Comparison of ENCODE assay signal across 12 cellular contexts in the genomic region with DNA sequence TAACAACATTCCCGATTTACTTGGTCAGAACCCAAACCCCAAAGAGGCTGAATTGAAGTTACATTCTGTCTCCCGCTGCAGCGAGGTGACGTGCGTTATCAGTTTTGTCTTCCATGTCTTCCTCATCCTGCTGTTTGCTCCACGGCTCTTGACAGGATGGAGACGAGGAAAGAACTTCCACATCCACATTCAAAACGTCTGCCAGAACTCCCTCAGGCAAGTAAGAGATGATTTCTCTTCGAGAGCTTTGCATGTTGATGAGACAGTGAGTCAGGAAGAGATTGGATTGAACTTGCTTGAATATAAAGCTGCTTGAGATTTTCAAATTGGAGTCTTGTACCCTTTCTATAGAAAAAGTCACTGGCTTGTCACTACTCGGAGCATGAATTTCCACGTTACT.
DNase-seq lines count a peak whose midpoint lies in the region; ATAC-seq, FAIRE-seq and TF ChIP-seq lines count a peak whose summit lies in the region.
"Had no signal": no experiment of that assay in that cellular context is flagged by ENCODE, and none has a peak within 500 bp of the region (broad histone marks: within the 10 kb centered on the region; RNA-seq: fewer than 3 reads in every experiment).

No MANE protein-coding gene starts in this region.

- H3K36me3 ChIP-seq in PC-3 (ENCODE audit: low read depth, low read length) (no peaks in the 10 kb centered on the region), esophagus (ENCODE audit: control insufficient read depth in 2 of 2, insufficient read depth in 2 of 2, low read length in 1 of 2) (no peaks in the 10 kb centered on the region), muscle layer of colon (ENCODE audit: insufficient read depth, low read length) (no peaks in the 10 kb centered on the region)
- H3K36me3 ChIP-seq: HAP-1 had no signal

- H3K9me3 Mint-ChIP-seq in stimulated activated naive B cell treated with anti-CD40 and anti-IgM and Interleukin-4, amounts not matched to agents 10 μg/mL and 1 μg/mL and 100 μg/mL, for 72 hours, result peaks cover 2 to 9% of the 10 kb centered on the region in 2 donors

- CTCF ChIA-PET in AG04450 (lab: Charles Lee), result no interaction called here
- CTCF ChIA-PET in PC-3 (lab: Charles Lee), result no interaction called here

- H3K27ac Mint-ChIP-seq in stimulated activated naive B cell treated with anti-CD40 and anti-IgM and Interleukin-4, amounts not matched to agents 10 μg/mL and 1 μg/mL and 100 μg/mL, for 72 hours, result no peak overlapping the region

- H3K79me2 ChIP-seq in PC-3 (ENCODE audit: low read length), result no peaks in the 10 kb centered on the region

- H3K4me3 ChIP-seq in AG04450 (ENCODE audit: low read depth, low read length) (peak overlapping the region; percentile 11; the same call in 1 of the 2 replicates), PC-3 (ENCODE audit: low read length) (peak overlapping the region; percentile 34; the same call in 1 of the 2 replicates), esophagus (ENCODE audit: low read depth in 1 of 2, low read length in 2 of 2) (no peak overlapping the region), muscle layer of colon (ENCODE audit: low read depth in 1 of 2, low read length in 2 of 2) (no peak overlapping the region)
- H3K4me3 ChIP-seq: HAP-1 had no signal

- H3K4me2 ChIP-seq in PC-3 (ENCODE audit: low read length), result peak overlapping the region; percentile 79

- no peak for FAIRE-seq in frontal cortex (lab: Jason Lieb, UNC)
- FAIRE-seq: kidney had no signal

- intact Hi-C loops in PC-3 (cut with micrococcal nuclease), result loop anchor here (5.0 kb wide), 1 partner anchor 43 kb away; no protein-coding TSS in a partner anchor

- H3K4me3 Mint-ChIP-seq in stimulated activated naive B cell treated with anti-CD40 and anti-IgM and Interleukin-4, amounts not matched to agents 10 μg/mL and 1 μg/mL and 100 μg/mL, for 72 hours, result no peak overlapping the region

- peak; percentile 66 for ATAC-seq in PC-3
- no peak for ATAC-seq in stimulated activated naive B cell treated with anti-CD40 and anti-IgM and Interleukin-4, amounts not matched to agents 10 μg/mL and 1 μg/mL and 100 μg/mL, for 72 hours (replicated peaks)

- POLR2A ChIA-PET in AG04450 (lab: Yijun Ruan, JAX) (no interaction called here), PC-3 (lab: Charles Lee; ENCODE audit: unreplicated experiment) (no interaction called here)

- H3K27ac ChIP-seq in AG04450 (ENCODE audit: low read depth, low read length), result peak overlapping the region; percentile 80
- H3K27ac ChIP-seq in PC-3 (ENCODE audit: low read length), result peak overlapping the region; percentile 84
- H3K27ac ChIP-seq in esophagus (ENCODE audit: low read depth in 2 of 2, low read length in 1 of 2), result peak overlapping the region; percentile 5 to 54
- peak overlapping the region; percentile 60 for H3K27ac ChIP-seq in muscle layer of colon (ENCODE audit: low read depth, low read length)

- peaks cover 17 to 18% of the 10 kb centered on the region in 2 donors for H3K27me3 Mint-ChIP-seq in stimulated activated naive B cell treated with anti-CD40 and anti-IgM and Interleukin-4, amounts not matched to agents 10 μg/mL and 1 μg/mL and 100 μg/mL, for 72 hours

- peak overlapping the region; percentile 48 for H2AFZ ChIP-seq in PC-3 (ENCODE audit: low read length)

- H3K9ac ChIP-seq in PC-3 (ENCODE audit: low read length), result peak overlapping the region; percentile 37
- peak overlapping the region; percentile 13 for H3K9ac ChIP-seq in muscle layer of colon (ENCODE audit: low read length)

- DNase-seq in AG04450 (ENCODE audit: low read depth, low spot score), result no peak
- DNase-seq in PC-3, result peak; percentile 67
- no peak for DNase-seq in occipital lobe (lab: John Stamatoyannopoulos, UW)
- DNase-seq in frontal cortex (ENCODE audit: low spot score in 2 of 2), result no peak
- DNase-seq in SIG-M5 treated with dmso at 0.1 percent for 504 hours (lab: John Stamatoyannopoulos, UW; ENCODE audit: unreplicated experiment), result no peak
- DNase-seq in stimulated activated naive B cell treated with anti-CD40 and anti-IgM and Interleukin-4, amounts not matched to agents 10 μg/mL and 1 μg/mL and 100 μg/mL, for 72 hours, result no peak
- DNase-seq: activated CD4-positive, alpha-beta T cell treated with anti-CD3 and anti-CD28 coated beads, Interleukin-2, amount 50 U/mL, for 48 hours; C1 segment of cervical spinal cord; kidney had no signal

- H3K27me3 ChIP-seq in AG04450 (ENCODE audit: control insufficient read depth, insufficient read depth, low read length) (no peaks in the 10 kb centered on the region), PC-3 (ENCODE audit: low read length) (no peaks in the 10 kb centered on the region), esophagus (ENCODE audit: control insufficient read depth in 1 of 2, insufficient read depth in 2 of 2, low read length in 2 of 2) (no peaks in the 10 kb centered on the region), muscle layer of colon (ENCODE audit: control insufficient read depth in 1 of 2, insufficient read depth in 2 of 2, low read length in 2 of 2) (no peaks in the 10 kb centered on the region)

- no peaks in the 10 kb centered on the region for H3K9me2 ChIP-seq in PC-3 (replicated peaks; ENCODE audit: low read length)

- H3K36me3 Mint-ChIP-seq in stimulated activated naive B cell treated with anti-CD40 and anti-IgM and Interleukin-4, amounts not matched to agents 10 μg/mL and 1 μg/mL and 100 μg/mL, for 72 hours, result peaks cover 5 to 11% of the 10 kb centered on the region in 2 donors

- BruUV-seq in PC-3 (replicated peaks; lab: Mats Ljungman, UMichigan), result no TSS peak

- TF ChIP-seq CTCF in AG04450 (IDR thresholded peaks at IDR 0.05; ENCODE audit: low read depth, low read length) (no peak), PC-3 (conservative IDR thresholded peaks at IDR 0.05; ENCODE audit: low read depth, low read length) (no peak)

- peaks cover 23% of the 10 kb centered on the region for H3K4me1 ChIP-seq in PC-3 (ENCODE audit: insufficient read depth, low read length)
- peaks cover 0 to 4% of the 10 kb centered on the region in 2 donors for H3K4me1 ChIP-seq in esophagus (ENCODE audit: control insufficient read depth in 2 of 2, insufficient read depth in 2 of 2, low read length in 1 of 2)
- H3K4me1 ChIP-seq in muscle layer of colon (ENCODE audit: insufficient read depth, low read length), result peaks cover 25% of the 10 kb centered on the region
- H3K4me1 ChIP-seq: HAP-1 had no signal

- no peaks in the 10 kb centered on the region for H4K20me1 ChIP-seq in PC-3 (ENCODE audit: low read length)

- peaks cover 17% of the 10 kb centered on the region for H3K9me3 ChIP-seq in AG04450 (ENCODE audit: control insufficient read depth, insufficient read depth, low read length)
- no peaks in the 10 kb centered on the region for H3K9me3 ChIP-seq in PC-3 (ENCODE audit: low read length)
- no peaks in the 10 kb centered on the region for H3K9me3 ChIP-seq in esophagus (ENCODE audit: control insufficient read depth in 2 of 2, insufficient read depth in 1 of 2, low read depth in 1 of 2, low read length in 1 of 2)
- H3K9me3 ChIP-seq in muscle layer of colon (ENCODE audit: low read length), result no peaks in the 10 kb centered on the region
- H3K9me3 ChIP-seq: HAP-1 had no signal

- no peaks in the 10 kb centered on the region for H3F3A ChIP-seq in PC-3 (ENCODE audit: low read length, unreplicated experiment)

- WGBS in esophagus, 2 donors, result 31 to 51% methylated on average over 11 of the region's 11 CpGs

- peaks cover 12 to 19% of the 10 kb centered on the region in 2 donors for H3K4me1 Mint-ChIP-seq in stimulated activated naive B cell treated with anti-CD40 and anti-IgM and Interleukin-4, amounts not matched to agents 10 μg/mL and 1 μg/mL and 100 μg/mL, for 72 hours

Comparison
In these comparisons a context has a peak if more than half of its experiments do, and no peak if none do; other contexts are left out.
1. H3K27ac ChIP-seq: peak in every context shown above with its lines; median percentile 84 in PC-3; 80 in AG04450; 60 in muscle layer of colon; 30 in esophagus.
2. H3K4me3 ChIP-seq: peak in AG04450 (single experiment) and PC-3 (single experiment); none in esophagus (0 of 2) and muscle layer of colon (0 of 2).